ENCODE assay signal across 8 cellular contexts in genomic region chr4:71913275-71913674, GRCh38.
"Had no signal": no experiment of that assay in that cellular context is flagged by ENCODE, and none has a peak within 500 bp of the region (broad histone marks: within the 10 kb centered on the region; RNA-seq: fewer than 3 reads in every experiment).

No MANE protein-coding gene starts in this region.

- H3K9me3 ChIP-seq: HAP-1 had no signal

- H3K36me3 ChIP-seq: HAP-1 had no signal

- H2AFZ ChIP-seq: GM23248 had no signal

- H3K4me3 ChIP-seq: GM23248, GM23338, HAP-1 had no signal

- H3K27ac ChIP-seq: GM23248 had no signal

- H3K9ac ChIP-seq: GM23248 had no signal

- DNase-seq: GM23248, GOT3, H7, H9, HCEC 1CT, HFFc6 had no signal

- H3K4me2 ChIP-seq: GM23338 had no signal
